ENCODE assay signal across 9 cellular contexts in the genomic region with DNA sequence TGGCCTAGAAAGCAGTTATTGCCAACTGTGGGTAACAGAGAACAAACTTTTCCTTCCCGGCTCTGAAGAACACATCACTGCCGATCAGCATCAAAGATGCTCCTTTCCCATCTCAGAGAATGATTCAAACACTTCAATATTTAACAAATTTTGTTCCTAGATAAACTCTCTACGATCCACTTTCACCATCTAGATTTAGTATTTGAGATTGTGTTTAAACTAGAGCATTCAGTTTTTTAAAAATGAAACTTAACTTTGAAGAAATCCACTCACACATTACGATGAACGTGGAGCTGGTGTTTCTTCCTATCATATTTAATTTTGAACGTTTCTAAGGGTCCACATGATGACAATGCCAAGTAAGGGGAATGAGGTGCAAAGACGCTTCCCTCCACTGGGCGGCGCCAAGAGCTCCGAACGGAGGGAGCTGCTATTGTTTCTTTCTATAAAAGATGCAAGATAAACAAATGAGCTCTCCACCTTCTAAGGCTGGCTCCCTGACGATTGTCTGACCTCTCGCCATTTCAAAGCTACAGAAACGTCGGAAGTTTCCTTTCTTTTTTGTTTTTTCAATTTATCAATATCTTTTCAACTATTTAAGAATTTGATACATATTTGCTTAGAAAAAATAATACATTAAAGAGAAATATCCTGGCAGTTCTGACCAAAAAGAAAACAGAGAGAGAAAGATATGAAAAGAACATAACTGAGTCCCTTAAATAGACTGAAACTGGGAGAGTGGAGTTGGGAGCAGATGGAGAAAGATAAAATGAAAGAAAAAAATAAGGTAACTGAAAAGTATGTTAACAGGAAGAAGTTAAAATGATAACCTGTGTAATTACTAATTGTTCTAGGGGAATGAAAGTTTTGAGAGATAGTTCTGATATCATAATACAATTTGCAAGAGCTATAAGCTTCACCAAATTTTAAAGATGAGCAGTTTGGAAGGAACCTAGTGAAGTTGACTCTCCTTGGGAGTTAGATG. TPM values are rescaled to one million over a fixed set of nuclear protein-coding genes. Genes with fewer than 3 reads are reported as not detected.
DNase-seq lines count a peak whose midpoint lies in the region; ATAC-seq lines count a peak whose summit lies in the region.
"Had no signal": no experiment of that assay in that cellular context is flagged by ENCODE, and none has a peak within 500 bp of the region (broad histone marks: within the 10 kb centered on the region; RNA-seq: fewer than 3 reads in every experiment).

No MANE protein-coding gene starts in this region.

- peaks cover 73 to 77% of the 10 kb centered on the region in 2 donors for H3K27me3 Mint-ChIP-seq in CD4-positive, alpha-beta memory T cell
- H3K27me3 Mint-ChIP-seq in activated T-helper 17 cell treated with anti-CD3 and anti-CD28 coated beads, Interleukin-2, amount 50 U/mL, for 72 hours, result peaks cover 80% of the 10 kb centered on the region

- intact Hi-C loops in CD4-positive, alpha-beta memory T cell (cut with micrococcal nuclease), result loop anchor here (1.0 to 10.0 kb wide), 2 partner anchors 113 to 243 kb away; no protein-coding TSS in a partner anchor
- intact Hi-C loops in right cardiac atrium (cut with DNase I), result loop anchor here in 1 of 4 donors (10.0 kb wide), 1 partner anchor 443 kb away; no protein-coding TSS in a partner anchor

- H3K4me3 ChIP-seq in CD4-positive, alpha-beta memory T cell (ENCODE audit: low read length in 2 of 2), result no peak overlapping the region
- no peak overlapping the region for H3K4me3 ChIP-seq in right cardiac atrium (ENCODE audit: low read length)

- H3K36me3 Mint-ChIP-seq in CD4-positive, alpha-beta memory T cell, result peaks cover 6 to 10% of the 10 kb centered on the region in 2 donors
- peaks cover 47% of the 10 kb centered on the region for H3K36me3 Mint-ChIP-seq in activated T-helper 17 cell treated with anti-CD3 and anti-CD28 coated beads, Interleukin-2, amount 50 U/mL, for 72 hours (ENCODE audit: low read depth)

- POLR2A ChIA-PET in CD4-positive, alpha-beta memory T cell (lab: Charles Lee; ENCODE audit: partially characterized antibody), result interaction anchor here (1.0 kb wide), 1 partner anchor 8 kb away, joined by 3 read pairs; no protein-coding TSS in a partner anchor

- WGBS in right cardiac atrium, result 9% methylated on average over 15 of the region's 15 CpGs

- peaks cover 77% of the 10 kb centered on the region for H3K27me3 ChIP-seq in CD4-positive, alpha-beta memory T cell (ENCODE audit: insufficient read depth, low read length)
- H3K27me3 ChIP-seq in right cardiac atrium (ENCODE audit: control insufficient read depth, insufficient read depth), result peaks cover 4% of the 10 kb centered on the region

- H3K9me3 ChIP-seq in CD4-positive, alpha-beta memory T cell (ENCODE audit: control insufficient read depth in 1 of 2, low read length in 2 of 2), result no peaks in the 10 kb centered on the region
- no peaks in the 10 kb centered on the region for H3K9me3 ChIP-seq in right cardiac atrium (ENCODE audit: control insufficient read depth, low read length)

- peak overlapping the region in 3 of 7 donors; percentile 65 to 66 (median 66) for H3K27ac Mint-ChIP-seq in CD4-positive, alpha-beta memory T cell
- H3K27ac Mint-ChIP-seq in activated T-helper 17 cell treated with anti-CD3 and anti-CD28 coated beads, Interleukin-2, amount 50 U/mL, for 72 hours, result no peak overlapping the region

- H3K9me3 Mint-ChIP-seq in CD4-positive, alpha-beta memory T cell, result peaks cover 0 to 72% (median 53%) of the 10 kb centered on the region in 8 donors
- peaks cover 4% of the 10 kb centered on the region for H3K9me3 Mint-ChIP-seq in activated T-helper 17 cell treated with anti-CD3 and anti-CD28 coated beads, Interleukin-2, amount 50 U/mL, for 72 hours

- DNase-seq in CD4-positive, alpha-beta memory T cell, result peak in 1 of 5 donors; percentile 48
- DNase-seq in HT1080 (ENCODE audit: low read depth) (peak; percentile 63), NCI-H82 treated with DMSO at 0.1 percent for 48 hours (lab: John Stamatoyannopoulos, UW; ENCODE audit: unreplicated experiment) (peak; percentile 84), right cardiac atrium (peak; percentile 40 to 71 (median 59))
- DNase-seq in stimulated activated CD4-positive, alpha-beta T cell treated with anti-CD3 and anti-CD28 coated beads, Interleukin-4, amount 100 ng/mL, for 1 hour, result peak; percentile 51

- CTCF ChIA-PET in CD4-positive, alpha-beta memory T cell (lab: Charles Lee; ENCODE audit: partially characterized antibody), result interaction anchor here (0.8 to 2.5 kb wide), 18 partner anchors 8 to 444 kb away, joined by 3 to 18 read pairs (median 4); no protein-coding TSS in a partner anchor

- ATAC-seq in GM18867 (IDR thresholded peaks at IDR 0.05; ENCODE audit: unreplicated experiment) (peak; percentile 87), right cardiac atrium (peak in 1 of 2 donors; percentile 42), GM21515 (IDR thresholded peaks at IDR 0.05; ENCODE audit: unreplicated experiment) (no peak)
- peak; percentile 34 for ATAC-seq in activated T-helper 17 cell treated with anti-CD3 and anti-CD28 coated beads, Interleukin-2, amount 50 U/mL, for 72 hours (replicated peaks)

- peaks cover 36% of the 10 kb centered on the region for H3K4me1 ChIP-seq in CD4-positive, alpha-beta memory T cell (ENCODE audit: insufficient read depth, low read length)
- H3K4me1 ChIP-seq in right cardiac atrium (ENCODE audit: control insufficient read depth, insufficient read depth, low read length), result peaks cover 4% of the 10 kb centered on the region

- peak overlapping the region in 5 of 8 donors; percentile 30 to 57 (median 36) for H3K4me3 Mint-ChIP-seq in CD4-positive, alpha-beta memory T cell
- no peak overlapping the region for H3K4me3 Mint-ChIP-seq in activated T-helper 17 cell treated with anti-CD3 and anti-CD28 coated beads, Interleukin-2, amount 50 U/mL, for 72 hours

- H3K27ac ChIP-seq in CD4-positive, alpha-beta memory T cell (ENCODE audit: low read depth, low read length), result no peak overlapping the region
- no peak overlapping the region for H3K27ac ChIP-seq in right cardiac atrium (ENCODE audit: low read length)

- H3K36me3 ChIP-seq in CD4-positive, alpha-beta memory T cell (ENCODE audit: insufficient read depth, low read length), result no peaks in the 10 kb centered on the region

- H3K4me1 Mint-ChIP-seq in CD4-positive, alpha-beta memory T cell, result peaks cover 26 to 64% (median 42%) of the 10 kb centered on the region in 4 donors
- H3K4me1 Mint-ChIP-seq in activated T-helper 17 cell treated with anti-CD3 and anti-CD28 coated beads, Interleukin-2, amount 50 U/mL, for 72 hours, result peaks cover 27% of the 10 kb centered on the region

RNA-seq across cellular contexts. Expression of gene BARHL2, which starts 4.4 kb away (rescaled TPM):
- total RNA-seq in CD4-positive, alpha-beta memory T cell, result not detected
- polyA plus RNA-seq in CD4-positive, alpha-beta memory T cell, result not detected
- total RNA-seq in HT1080 (2014; rRNA removed; shearing (Covaris generic)), result not detected in 2 replicates
- polyA plus RNA-seq in HT1080 (2015; cell fraction: cytosol; rRNA removed), result not detected in 2 replicates
- not detected in 2 replicates for polyA plus RNA-seq in HT1080 (2015; cell fraction: nucleus; rRNA removed)
- total RNA-seq in activated T-helper 17 cell treated with anti-CD3 and anti-CD28 coated beads, Interleukin-2, amount 50 U/mL, for 72 hours, result not detected
- not detected for total RNA-seq in right cardiac atrium
- polyA plus RNA-seq in right cardiac atrium, result not detected
- total RNA-seq: T-cell had no signal
